1 cellular context compared by ENCODE assay signal in genomic region chr13:20411638-20412342, GRCh38.
TF ChIP-seq lines count a peak whose summit lies in the region.

No MANE protein-coding gene starts in this region.

TF ChIP-seq in H1, 55 proteins besides CTCF, POLR2A, EP300 and RAD21 (continued from another document):
- TF ChIP-seq, protein P1, sequence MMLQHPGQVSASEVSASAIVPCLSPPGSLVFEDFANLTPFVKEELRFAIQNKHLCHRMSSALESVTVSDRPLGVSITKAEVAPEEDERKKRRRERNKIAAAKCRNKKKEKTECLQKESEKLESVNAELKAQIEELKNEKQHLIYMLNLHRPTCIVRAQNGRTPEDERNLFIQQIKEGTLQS (IDR thresholded peaks at IDR 0.05; ENCODE audit: insufficient read depth, low read depth, low read length) = no peak
- TF ChIP-seq TCF12 (IDR thresholded peaks at IDR 0.05; ENCODE audit: low read depth, low read length) (no peak), CHD1 (IDR thresholded peaks at IDR 0.05; ENCODE audit: low read depth, low read length) (no peak)
